In the genomic region with DNA sequence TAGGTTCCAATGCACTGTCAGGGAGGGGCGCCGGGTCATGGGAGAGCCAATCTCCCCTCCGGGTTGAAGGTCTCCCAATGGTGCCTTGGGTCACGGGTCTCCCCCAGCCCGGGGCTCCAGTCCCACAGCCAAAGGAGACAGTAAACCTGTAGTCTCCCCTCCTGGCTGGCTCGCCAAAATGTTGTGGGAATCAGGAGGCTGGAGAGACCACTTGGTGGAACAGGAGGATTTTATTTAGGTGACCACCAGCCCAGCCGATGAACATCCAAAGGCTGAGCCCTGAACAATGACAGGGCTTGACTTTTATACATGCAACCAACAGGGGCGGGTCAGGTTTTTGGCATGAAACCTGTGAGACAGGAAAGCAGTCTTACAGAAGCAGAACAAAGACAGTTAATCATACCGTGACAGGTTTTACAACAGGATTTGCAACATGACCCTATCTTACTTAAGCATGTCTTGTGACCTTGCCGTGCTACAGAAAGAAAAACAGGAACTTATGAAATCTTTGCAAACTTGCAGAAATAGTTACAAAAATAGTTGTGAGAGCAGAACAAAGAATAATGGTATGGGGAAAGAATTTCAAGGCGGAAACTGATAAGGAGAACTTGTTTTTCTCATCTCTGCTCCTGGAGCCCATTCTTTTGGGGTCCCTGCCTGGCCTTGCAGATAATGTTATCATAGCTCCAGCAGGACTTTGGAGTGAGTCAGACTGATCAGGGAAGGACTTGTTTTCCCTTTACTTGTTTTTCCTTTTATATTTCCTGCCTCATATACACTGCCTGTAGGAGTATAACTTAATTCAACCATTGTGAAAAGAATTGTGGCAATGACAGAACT, we compare ENCODE assay signal across 9 cellular contexts. TPM values are rescaled to one million over a fixed set of nuclear protein-coding genes. Genes with fewer than 3 reads are reported as not detected.
DNase-seq lines count a peak whose midpoint lies in the region; ATAC-seq, FAIRE-seq and TF ChIP-seq lines count a peak whose summit lies in the region.
"Had no signal": no experiment of that assay in that cellular context is flagged by ENCODE, and none has a peak within 500 bp of the region (broad histone marks: within the 10 kb centered on the region; RNA-seq: fewer than 3 reads in every experiment).

No MANE protein-coding gene starts in this region.

- no peak for TF ChIP-seq CTCF in astrocyte (IDR thresholded peaks at IDR 0.05; ENCODE audit: insufficient read depth, low read depth, low read length)
- TF ChIP-seq CTCF in CD8-positive, alpha-beta T cell (IDR thresholded peaks at IDR 0.05) = no peak

- no peak for FAIRE-seq in astrocyte (lab: Jason Lieb, UNC)

- H3K36me3 Mint-ChIP-seq in astrocyte (ENCODE audit: low read depth, unreplicated experiment) = peaks cover 48% of the 10 kb centered on the region
- H3K36me3 Mint-ChIP-seq in CD8-positive, alpha-beta T cell = peaks cover 71% of the 10 kb centered on the region

- CTCF ChIA-PET in CD8-positive, alpha-beta T cell (lab: Charles Lee) = no interaction called here

- H4K20me1 ChIP-seq in astrocyte (ENCODE audit: insufficient read depth, low read length) = peaks cover 16% of the 10 kb centered on the region

- H3K4me3 Mint-ChIP-seq in astrocyte (ENCODE audit: unreplicated experiment) = no peak overlapping the region
- H3K4me3 Mint-ChIP-seq in CD8-positive, alpha-beta T cell = no peak overlapping the region

- H3K27ac ChIP-seq in astrocyte (ENCODE audit: low read depth, low read length) (peak overlapping the region; percentile 66), mesodermal cell (ENCODE audit: low read depth, low read length, severe bottlenecking) (peak overlapping the region; percentile 75)
- H3K27ac ChIP-seq in CD8-positive, alpha-beta T cell (ENCODE audit: low read depth, low read length) = no peak overlapping the region

- H3K79me2 ChIP-seq in astrocyte (ENCODE audit: insufficient read depth, low read length) = peaks cover 55% of the 10 kb centered on the region

- peak overlapping the region; percentile 27 for H3K9ac ChIP-seq in astrocyte (ENCODE audit: low read length)

- ATAC-seq in HG03575 (IDR thresholded peaks at IDR 0.05; ENCODE audit: extremely low read depth, insufficient number of reproducible peaks, low FRiP score, unreplicated experiment) = peak; percentile 72
- ATAC-seq in CD8-positive, alpha-beta T cell = no peak

- H3K4me1 Mint-ChIP-seq in astrocyte (ENCODE audit: low read depth, unreplicated experiment) = peaks cover 16% of the 10 kb centered on the region
- peaks cover 21% of the 10 kb centered on the region for H3K4me1 Mint-ChIP-seq in CD8-positive, alpha-beta T cell (ENCODE audit: low read depth)

- no peaks in the 10 kb centered on the region for H3K27me3 ChIP-seq in astrocyte (ENCODE audit: insufficient read depth, low read length)
- no peaks in the 10 kb centered on the region for H3K27me3 ChIP-seq in CD8-positive, alpha-beta T cell (ENCODE audit: insufficient read depth, low read length)

- intact Hi-C loops in CD8-positive, alpha-beta T cell (cut with DNase I, micrococcal nuclease) = loop anchor here in 1 of 2 experiments (2.0 to 10.0 kb wide), 7 partner anchors 19 to 1925 kb away; a partner anchor contains a TSS

- H3K4me3 ChIP-seq in astrocyte (ENCODE audit: insufficient read depth, low read depth, low read length) (no peak overlapping the region), mesodermal cell (ENCODE audit: extremely low read depth, insufficient read depth, low read length, poor library complexity, severe bottlenecking) (no peak overlapping the region)
- no peak overlapping the region for H3K4me3 ChIP-seq in CD8-positive, alpha-beta T cell (ENCODE audit: low read depth, low read length)

- H3K36me3 ChIP-seq in astrocyte (ENCODE audit: insufficient read depth, low read length) = no peaks in the 10 kb centered on the region
- H3K36me3 ChIP-seq in mesodermal cell (ENCODE audit: control insufficient read depth, insufficient read depth, low read length) = peaks cover 94% of the 10 kb centered on the region
- no peaks in the 10 kb centered on the region for H3K36me3 ChIP-seq in CD8-positive, alpha-beta T cell (ENCODE audit: insufficient read depth, low read length)

- peak overlapping the region; percentile 35 for H3K27ac Mint-ChIP-seq in astrocyte (ENCODE audit: unreplicated experiment)
- H3K27ac Mint-ChIP-seq in CD8-positive, alpha-beta T cell = no peak overlapping the region

- H3K4me1 ChIP-seq in astrocyte (ENCODE audit: insufficient read depth, low read length) = no peaks in the 10 kb centered on the region
- no peaks in the 10 kb centered on the region for H3K4me1 ChIP-seq in mesodermal cell (ENCODE audit: control insufficient read depth, insufficient read depth, low read length, poor library complexity, severe bottlenecking)
- peaks cover under 1% of the 10 kb centered on the region for H3K4me1 ChIP-seq in CD8-positive, alpha-beta T cell (ENCODE audit: insufficient read depth, low read length)

- H3K4me2 ChIP-seq in astrocyte (ENCODE audit: low read length) = no peak overlapping the region

- peaks cover 36% of the 10 kb centered on the region for H3K9me3 Mint-ChIP-seq in astrocyte (ENCODE audit: unreplicated experiment)
- H3K9me3 Mint-ChIP-seq in CD8-positive, alpha-beta T cell = peaks cover 49% of the 10 kb centered on the region

- no peak overlapping the region for H2AFZ ChIP-seq in astrocyte (ENCODE audit: low read depth, low read length)

- POLR2A ChIA-PET in CD8-positive, alpha-beta T cell (lab: Charles Lee) = no interaction called here

- 79 to 81% methylated on average over 10 to 11 of the region's 11 CpGs for WGBS in mesodermal cell (ENCODE audit: insufficient coverage in 2 of 2), 2 experiments

- no peaks in the 10 kb centered on the region for H3K27me3 Mint-ChIP-seq in astrocyte (ENCODE audit: low read depth, unreplicated experiment)
- H3K27me3 Mint-ChIP-seq in CD8-positive, alpha-beta T cell (ENCODE audit: low read depth) = no peaks in the 10 kb centered on the region

- peaks cover 18% of the 10 kb centered on the region for H3K9me3 ChIP-seq in astrocyte (ENCODE audit: insufficient read depth, low read depth, low read length)
- peaks cover 71% of the 10 kb centered on the region for H3K9me3 ChIP-seq in mesodermal cell (ENCODE audit: control insufficient read depth, low read length)
- H3K9me3 ChIP-seq in CD8-positive, alpha-beta T cell (ENCODE audit: low read length) = peaks cover 38% of the 10 kb centered on the region

- peak; percentile 100 for DNase-seq in GF-D8 (lab: John Stamatoyannopoulos, UW)
- DNase-seq in astrocyte (ENCODE audit: low read depth) = peak; percentile 95
- DNase-seq in NCI-H526 (lab: John Stamatoyannopoulos, UW) = no peak
- no peak for DNase-seq in CD8-positive, alpha-beta T cell
- no peak for DNase-seq in effector CD4-positive, alpha-beta T cell
- DNase-seq in NCI-H82 (lab: John Stamatoyannopoulos, UW) = no peak
- DNase-seq: NCI-H345 had no signal

RNA-seq across cellular contexts. Expression of a gene that starts 7.1 kb away (rescaled TPM):
- total RNA-seq in astrocyte = 17.8 and 20.2 TPM in 2 replicates
- polyA plus RNA-seq in mesodermal cell (2013, experiment 1 of 2) = 19.4 TPM
- polyA plus RNA-seq in mesodermal cell (2013, experiment 2 of 2) = 15.8 TPM
- total RNA-seq in CD8-positive, alpha-beta T cell = 10 to 100 TPM; 16.4 to 17.2 TPM

RNA-seq across cellular contexts. Expression of a gene that starts 8.5 kb away (rescaled TPM):
- total RNA-seq in astrocyte = 6.7 and 10.2 TPM in 2 replicates
- 17.4 TPM for polyA plus RNA-seq in mesodermal cell (2013, experiment 1 of 2)
- polyA plus RNA-seq in mesodermal cell (2013, experiment 2 of 2) = 21.2 TPM
- 1 to 10 TPM; 1.3 to 1.8 TPM for total RNA-seq in CD8-positive, alpha-beta T cell

Comparison
In these comparisons a context has a peak if more than half of its experiments do, and no peak if none do; other contexts are left out.
1. DNase-seq: peak in GF-D8 (single experiment) and astrocyte (single experiment); none in NCI-H526 (0 of 2), CD8-positive, alpha-beta T cell (0 of 7), effector CD4-positive, alpha-beta T cell (single experiment) and NCI-H82 (single experiment).